11 cellular contexts compared by ENCODE assay signal in the genomic region with DNA sequence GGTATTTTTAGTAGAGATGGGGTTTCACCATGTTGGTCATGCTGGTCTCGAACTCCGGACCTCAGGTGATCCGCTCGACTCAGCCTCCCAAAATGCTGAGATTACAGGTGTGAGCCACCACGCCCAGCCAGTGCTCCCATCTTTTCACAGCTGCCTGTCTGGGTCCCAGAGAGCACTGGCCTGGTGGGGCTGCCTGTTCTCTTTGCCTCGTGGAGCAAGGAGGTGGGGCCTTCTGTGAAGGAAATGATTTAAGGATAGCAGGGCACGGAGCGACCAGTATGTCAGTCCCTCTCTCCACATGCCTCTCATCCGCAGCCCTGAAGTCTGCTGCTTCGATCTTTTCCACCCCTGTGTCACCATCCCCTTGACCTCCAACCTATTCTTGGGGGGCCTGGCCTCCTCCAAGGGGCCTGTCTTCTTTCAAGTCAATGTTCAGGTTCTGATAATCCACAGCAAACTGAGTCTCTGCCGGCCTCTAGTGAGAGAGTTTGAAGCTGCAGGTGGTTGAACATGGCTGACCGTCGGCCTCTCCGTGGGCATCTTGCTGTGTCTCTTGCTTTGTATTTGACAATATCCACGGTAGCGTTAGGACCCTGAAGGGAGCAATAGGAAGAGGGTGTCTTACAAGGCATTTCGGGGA. TPM values are rescaled to one million over a fixed set of nuclear protein-coding genes. Genes with fewer than 3 reads are reported as not detected.
DNase-seq lines count a peak whose midpoint lies in the region; ATAC-seq, FAIRE-seq and TF ChIP-seq lines count a peak whose summit lies in the region.
"Had no signal": no experiment of that assay in that cellular context is flagged by ENCODE, and none has a peak within 500 bp of the region (broad histone marks: within the 10 kb centered on the region; RNA-seq: fewer than 3 reads in every experiment).

No MANE protein-coding gene starts in this region.

- no peak overlapping the region for H3K4me2 ChIP-seq in GM12878 (ENCODE audit: control insufficient read depth, insufficient read depth)

- in situ Hi-C loops in GM12878 (cut with MboI): no loop called here

- TF ChIP-seq CTCF in GM12878 (IDR thresholded peaks at IDR 0.05 in 2 of 3, conservative IDR thresholded peaks at IDR 0.05 in 1 of 3; ENCODE audit: control insufficient read depth in 2 of 3, extremely low read depth in 1 of 3, insufficient read depth in 1 of 3, low read depth in 3 of 3, low read length in 3 of 3) (peak in 1 of 3 experiments; percentile 2; a peak in 1 of 6 replicates), uterus (IDR thresholded peaks at IDR 0.05) (peak; percentile 29 to 59 (median 48)), esophagus squamous epithelium (IDR thresholded peaks at IDR 0.05) (peak in 1 of 6 experiments; percentile 24)

- ATAC-seq in Right ventricle myocardium inferior (peak; percentile 68), GM12878 (no peak)

- no peak for TF ChIP-seq EP300 in GM12878 (IDR thresholded peaks at IDR 0.05; ENCODE audit: borderline replicate concordance in 1 of 2, control insufficient read depth in 1 of 2, low read depth in 2 of 2, low read length in 2 of 2)

- TF ChIP-seq RAD21 in GM12878 (IDR thresholded peaks at IDR 0.05; ENCODE audit: insufficient read depth, low read depth, low read length): peak; percentile 24; the same call in 1 of the 2 replicates

- FAIRE-seq in GM12878 (lab: Jason Lieb, UNC): no peak
- FAIRE-seq: H54, small intestine had no signal

- WGBS in GM12878 (ENCODE audit: insufficient coverage, insufficient replicate concordance, low lambda C conversion rate, missing lambda C conversion rate): 60% methylated on average over 17 of the region's 17 CpGs
- WGBS in esophagus squamous epithelium, 2 donors: 64 to 66% methylated on average over 9 to 14 of the region's 17 CpGs

- POLR2A ChIA-PET in GM12878 (lab: Charles Lee): interaction anchor here (0.6 kb wide), 1 partner anchor 18 kb away, joined by 5 read pairs; no protein-coding TSS in a partner anchor

- no peaks in the 10 kb centered on the region for H3K27me3 ChIP-seq in GM12878 (replicated peaks in 1 of 2; ENCODE audit: control insufficient read depth in 2 of 2, insufficient read depth in 2 of 2, low read length in 1 of 2)
- H3K27me3 ChIP-seq in uterus: no peaks in the 10 kb centered on the region
- no peaks in the 10 kb centered on the region for H3K27me3 ChIP-seq in esophagus squamous epithelium

- RAD21 ChIA-PET in GM12878 (lab: Charles Lee; ENCODE audit: unreplicated experiment): no interaction called here

- no peaks in the 10 kb centered on the region for H3K36me3 ChIP-seq in GM12878 (ENCODE audit: control insufficient read depth in 2 of 2, insufficient read depth in 2 of 2, low read length in 1 of 2)
- no peaks in the 10 kb centered on the region for H3K36me3 ChIP-seq in uterus
- no peaks in the 10 kb centered on the region for H3K36me3 ChIP-seq in esophagus squamous epithelium

- H3K79me2 ChIP-seq in GM12878 (ENCODE audit: control insufficient read depth, insufficient read depth, low read length): no peaks in the 10 kb centered on the region

- intact Hi-C loops in Right ventricle myocardium inferior (cut with DNase I): loop anchor here (2.0 kb wide), 1 partner anchor 62 kb away; no protein-coding TSS in a partner anchor
- intact Hi-C loops in cardiac septum (cut with DNase I): loop anchor here (2.0 kb wide), 2 partner anchors 34 to 62 kb away; no protein-coding TSS in a partner anchor
- intact Hi-C loops in GM12878 (cut with micrococcal nuclease; ENCODE audit: unreplicated experiment): no loop called here
- intact Hi-C loops in uterus (cut with DNase I; ENCODE audit: low total_unique reads): loop anchor here (10.0 kb wide), 1 partner anchor 54 kb away; no protein-coding TSS in a partner anchor
- intact Hi-C loops in esophagus squamous epithelium (cut with DNase I): no loop called here

- CTCF ChIA-PET in GM12878 (lab: Yijun Ruan, JAX): no interaction called here

- H4K20me1 ChIP-seq in GM12878 (ENCODE audit: control insufficient read depth, insufficient read depth): no peaks in the 10 kb centered on the region

- no peak for DNase-seq in Right ventricle myocardium inferior (ENCODE audit: missing footprints)
- DNase-seq in cardiac septum (ENCODE audit: low spot score): no peak
- no peak for DNase-seq in GM12878 (ENCODE audit: low read depth, low spot score)
- peak; percentile 52 for DNase-seq in inferior parietal cortex (ENCODE audit: extremely low spot score)
- peak; percentile 27 to 46 for DNase-seq in uterus
- DNase-seq in SW480 (ENCODE audit: low spot score): no peak
- DNase-seq in activated CD4-positive, alpha-beta T cell treated with anti-CD3 and anti-CD28 coated beads, Interleukin-2, amount 50 U/mL, for 1 hour: no peak
- no peak for DNase-seq in esophagus squamous epithelium (lab: John Stamatoyannopoulos, UW)
- DNase-seq: effector CD4-positive, alpha-beta T cell; small intestine had no signal

- no peak overlapping the region for H3K9ac ChIP-seq in GM12878 (ENCODE audit: control insufficient read depth, insufficient read depth, low read length)

- no peak overlapping the region for H3K4me3 ChIP-seq in GM12878
- H3K4me3 ChIP-seq in uterus: no peak overlapping the region
- H3K4me3 ChIP-seq in esophagus squamous epithelium: no peak overlapping the region

- TF ChIP-seq POLR2A in GM12878 (IDR thresholded peaks at IDR 0.05; ENCODE audit: low read depth, low read length) (no peak), uterus (IDR thresholded peaks at IDR 0.05) (no peak), esophagus squamous epithelium (IDR thresholded peaks at IDR 0.05) (no peak)

- no TSS peak for BruUV-seq in GM12878 (replicated peaks; lab: Mats Ljungman, UMichigan)

- H3K4me1 ChIP-seq in GM12878 (ENCODE audit: control insufficient read depth, insufficient read depth, low read length): no peaks in the 10 kb centered on the region
- no peaks in the 10 kb centered on the region for H3K4me1 ChIP-seq in uterus
- no peaks in the 10 kb centered on the region for H3K4me1 ChIP-seq in esophagus squamous epithelium

- H3K27ac ChIP-seq in GM12878 (ENCODE audit: control insufficient read depth, insufficient read depth) (no peak overlapping the region), uterus (no peak overlapping the region), esophagus squamous epithelium (no peak overlapping the region)

- H2AFZ ChIP-seq in GM12878 (ENCODE audit: control insufficient read depth, low read depth, low read length): no peak overlapping the region

- H3K9me3 ChIP-seq in GM12878 (replicated peaks; ENCODE audit: control insufficient read depth, insufficient read depth, low read length) (no peaks in the 10 kb centered on the region), uterus (no peaks in the 10 kb centered on the region), esophagus squamous epithelium (no peaks in the 10 kb centered on the region)

- SMC1A ChIA-PET in GM12878 (lab: Charles Lee; ENCODE audit: uncharacterized antibody, unreplicated experiment): no interaction called here

TF ChIP-seq in GM12878, 131 proteins besides CTCF, POLR2A, EP300 and RAD21 (continues in another document):
- TF ChIP-seq JUNB (IDR thresholded peaks at IDR 0.05) (no peak), CHD1 (IDR thresholded peaks at IDR 0.05; ENCODE audit: low read depth, low read length) (no peak), TCF12 (IDR thresholded peaks at IDR 0.05; ENCODE audit: low read depth, low read length) (no peak), TBL1XR1 (IDR thresholded peaks at IDR 0.05; ENCODE audit: low read depth, low read length) (no peak), TCF7 (IDR thresholded peaks at IDR 0.05; ENCODE audit: borderline replicate concordance) (no peak)

RNA-seq across cellular contexts. Expression of a gene that starts 28.2 kb away (rescaled TPM):
- total RNA-seq in Right ventricle myocardium inferior: 57.2 TPM
- total RNA-seq in cardiac septum: 62.5 TPM
- 226 and 236 TPM in 2 replicates for total RNA-seq in GM12878 (2013; cell fraction: nucleolus; rRNA removed)
- 41.2 and 48.3 TPM in 2 replicates for total RNA-seq in GM12878 (2014; rRNA removed)
- 47.2 and 48.1 TPM in 2 replicates for total RNA-seq in GM12878 (2014; rRNA removed; fragmentation: Illumina TruSeq; extraction: Trizol)
- 36.0 and 40.5 TPM in 2 replicates for total RNA-seq in GM12878 (2021)
- 13.4 TPM for polyA plus RNA-seq in GM12878 (2011; ENCODE audit: low read depth)
- 38.5 and 46.0 TPM in 2 replicates for polyA plus RNA-seq in GM12878 (2011; rRNA removed)
- polyA plus RNA-seq in GM12878 (2011; cell fraction: cytosol; rRNA removed): 23.7 and 33.4 TPM in 2 replicates
- polyA plus RNA-seq in GM12878 (2011; cell fraction: nucleus; rRNA removed): 26.1 and 33.1 TPM in 2 replicates
- polyA plus RNA-seq in GM12878 (2012): 19.6 and 21.9 TPM in 2 replicates
- polyA plus RNA-seq in GM12878 (2014; fragmentation: Illumina TruSeq; extraction: Trizol): 34.7 and 39.4 TPM in 2 replicates
- polyA plus RNA-seq in GM12878 (2014; fragmentation: Nextera tagmentation; extraction: Ambion mirVana): 10 to 100 TPM; 12.2 to 14.0 TPM
- polyA plus RNA-seq in GM12878 (2014; rRNA removed): 24.2 and 31.1 TPM in 2 replicates
- polyA plus RNA-seq in GM12878 (2016; fragmentation: Nextera tagmentation; extraction: Ambion mirVana): 10 to 100 TPM; 39.5 to 41.0 TPM
- polyA minus RNA-seq in GM12878 (2011; rRNA and poly(A)+ RNA removed): 87.5 and 95.2 TPM in 2 replicates
- 23.0 and 23.4 TPM in 2 replicates for polyA minus RNA-seq in GM12878 (2011; cell fraction: cytosol; rRNA and poly(A)+ RNA removed)
- polyA minus RNA-seq in GM12878 (2011; cell fraction: nucleus; rRNA and poly(A)+ RNA removed): 53.4 and 82.2 TPM in 2 replicates
- total RNA-seq in uterus: 100 to 1,000 TPM in 2 of 4 donors, 10 to 100 TPM in 2; 16.5 to 125 (median 97.3) TPM
- total RNA-seq in esophagus squamous epithelium: 10 to 100 TPM; 48.7 to 79.0 (median 62.0) TPM

RNA-seq across cellular contexts. Expression of a gene that starts 35.5 kb away (rescaled TPM):
- 26.3 TPM for total RNA-seq in Right ventricle myocardium inferior
- total RNA-seq in cardiac septum: 20.1 TPM
- total RNA-seq in GM12878 (2013; cell fraction: nucleolus; rRNA removed): not detected in 2 replicates
- total RNA-seq in GM12878 (2014; rRNA removed): not detected in 2 replicates
- total RNA-seq in GM12878 (2014; rRNA removed; fragmentation: Illumina TruSeq; extraction: Trizol): not detected in 2 replicates
- total RNA-seq in GM12878 (2021): 0.19 TPM in 1 of 2 replicates, not detected in the other
- not detected for polyA plus RNA-seq in GM12878 (2011; ENCODE audit: low read depth)
- not detected in 2 replicates for polyA plus RNA-seq in GM12878 (2011; rRNA removed)
- polyA plus RNA-seq in GM12878 (2011; cell fraction: cytosol; rRNA removed): not detected in 2 replicates
- not detected in 2 replicates for polyA plus RNA-seq in GM12878 (2011; cell fraction: nucleus; rRNA removed)
- not detected in 2 replicates for polyA plus RNA-seq in GM12878 (2012)
- polyA plus RNA-seq in GM12878 (2014; fragmentation: Illumina TruSeq; extraction: Trizol): 0.07 TPM in 1 of 2 replicates, not detected in the other
- not detected for polyA plus RNA-seq in GM12878 (2014; fragmentation: Nextera tagmentation; extraction: Ambion mirVana)
- not detected in 2 replicates for polyA plus RNA-seq in GM12878 (2014; rRNA removed)
- polyA plus RNA-seq in GM12878 (2016; fragmentation: Nextera tagmentation; extraction: Ambion mirVana): not detected
- polyA minus RNA-seq in GM12878 (2011; rRNA and poly(A)+ RNA removed): not detected in 2 replicates
- polyA minus RNA-seq in GM12878 (2011; cell fraction: cytosol; rRNA and poly(A)+ RNA removed): not detected in 2 replicates
- polyA minus RNA-seq in GM12878 (2011; cell fraction: nucleus; rRNA and poly(A)+ RNA removed): not detected in 2 replicates
- 100 to 1,000 TPM in 1 of 4 donors, 10 to 100 TPM in 2, 1 to 10 TPM in 1; 8.5 to 102 (median 38.1) TPM for total RNA-seq in uterus
- total RNA-seq in esophagus squamous epithelium: 10 to 100 TPM in 1 of 4 donors, 1 to 10 TPM in 2, under 1 TPM in 1; 0.30 to 10.1 (median 2.3) TPM

Comparison
In these comparisons a context has a peak if more than half of its experiments do, and no peak if none do; other contexts are left out.
1. DNase-seq: peak in inferior parietal cortex (single experiment) and uterus (2 of 2); none in Right ventricle myocardium inferior (single experiment), cardiac septum (single experiment), GM12878 (single experiment), SW480 (single experiment), activated CD4-positive, alpha-beta T cell treated with anti-CD3 and anti-CD28 coated beads, Interleukin-2, amount 50 U/mL, for 1 hour (single experiment) and esophagus squamous epithelium (single experiment).
2. intact Hi-C loops: an anchor here in Right ventricle myocardium inferior (2.0 kb wide), cardiac septum (2.0 kb wide) and uterus (10.0 kb wide); none called in GM12878 and esophagus squamous epithelium.